ENCODE assay signal across 9 cellular contexts in genomic region chr18:46155652-46156051, GRCh38.
DNase-seq lines count a peak whose midpoint lies in the region; ATAC-seq lines count a peak whose summit lies in the region.
"Had no signal": no experiment of that assay in that cellular context is flagged by ENCODE, and none has a peak within 500 bp of the region (broad histone marks: within the 10 kb centered on the region; RNA-seq: fewer than 3 reads in every experiment).

No MANE protein-coding gene starts in this region.

- H3K27ac Mint-ChIP-seq in T-helper 2 cell treated with Interferon-gamma antibody and Interleukin-4, amounts not matched to agents 5 μg/mL and 100 μg/mL, for 36 hours: peak overlapping the region; percentile 98

- peak; percentile 65 for DNase-seq in GF-D8 (lab: John Stamatoyannopoulos, UW)
- peak; percentile 55 for DNase-seq in T-helper 2 cell treated with Interferon-gamma antibody and Interleukin-4, amounts not matched to agents 5 μg/mL and 100 μg/mL, for 36 hours (ENCODE audit: low spot score)
- DNase-seq in effector CD4-positive, alpha-beta T cell: peak; percentile 26
- peak; percentile 26 to 29 for DNase-seq in stimulated activated CD4-positive, alpha-beta T cell treated with anti-CD3 and anti-CD28 coated beads, Interleukin-15, amount 100 ng/mL, for 48 hours (ENCODE audit: low read depth in 2 of 2)
- no peak for DNase-seq in DMS53 treated with DMSO at 0.1 percent for 48 hours (lab: John Stamatoyannopoulos, UW; ENCODE audit: unreplicated experiment)
- no peak for DNase-seq in NCI-H2107 (lab: John Stamatoyannopoulos, UW)
- no peak for DNase-seq in NCI-H1092 (lab: John Stamatoyannopoulos, UW)
- DNase-seq: hypothalamus had no signal

- H3K9me3 Mint-ChIP-seq in T-helper 2 cell treated with Interferon-gamma antibody and Interleukin-4, amounts not matched to agents 5 μg/mL and 100 μg/mL, for 36 hours: peaks cover 8% of the 10 kb centered on the region

- ATAC-seq in GM18519 (IDR thresholded peaks at IDR 0.05; ENCODE audit: low FRiP score, unreplicated experiment): no peak

- peak overlapping the region; percentile 72 for H3K4me3 Mint-ChIP-seq in T-helper 2 cell treated with Interferon-gamma antibody and Interleukin-4, amounts not matched to agents 5 μg/mL and 100 μg/mL, for 36 hours

- H3K36me3 Mint-ChIP-seq in T-helper 2 cell treated with Interferon-gamma antibody and Interleukin-4, amounts not matched to agents 5 μg/mL and 100 μg/mL, for 36 hours (ENCODE audit: low read depth): peaks cover 30% of the 10 kb centered on the region

- H3K27me3 Mint-ChIP-seq in T-helper 2 cell treated with Interferon-gamma antibody and Interleukin-4, amounts not matched to agents 5 μg/mL and 100 μg/mL, for 36 hours (ENCODE audit: low read depth): no peaks in the 10 kb centered on the region

- peaks cover 64% of the 10 kb centered on the region for H3K4me1 Mint-ChIP-seq in T-helper 2 cell treated with Interferon-gamma antibody and Interleukin-4, amounts not matched to agents 5 μg/mL and 100 μg/mL, for 36 hours (ENCODE audit: low read depth)

Comparison
In these comparisons a context has a peak if more than half of its experiments do, and no peak if none do; other contexts are left out.
1. DNase-seq: peak in GF-D8 (single experiment), T-helper 2 cell treated with Interferon-gamma antibody and Interleukin-4, amounts not matched to agents 5 μg/mL and 100 μg/mL, for 36 hours (single experiment), effector CD4-positive, alpha-beta T cell (single experiment) and stimulated activated CD4-positive, alpha-beta T cell treated with anti-CD3 and anti-CD28 coated beads, Interleukin-15, amount 100 ng/mL, for 48 hours (2 of 2); none in DMS53 treated with DMSO at 0.1 percent for 48 hours (single experiment), NCI-H2107 (single experiment) and NCI-H1092 (single experiment).